Comparison of ENCODE assay signal across 8 cellular contexts in genomic region chr6:3063733-3064700, GRCh38. TPM values are rescaled to one million over a fixed set of nuclear protein-coding genes. Genes with fewer than 3 reads are reported as not detected.
DNase-seq lines count a peak whose midpoint lies in the region; ATAC-seq and TF ChIP-seq lines count a peak whose summit lies in the region.

No MANE protein-coding gene starts in this region.

- DNase-seq in A172 (ENCODE audit: low spot score) (peak; percentile 82), NCI-H2171 (lab: John Stamatoyannopoulos, UW) (peak; percentile 40), cardiac fibroblast (ENCODE audit: low read depth in 2 of 2) (peak; percentile 89 to 97), iris pigment epithelial cell (ENCODE audit: low read depth) (peak; percentile 84)
- DNase-seq in activated CD4-positive, CD25-positive, alpha-beta regulatory T cell (lab: John Stamatoyannopoulos, UW) = peak; percentile 70 to 83 (median 77)
- DNase-seq in stimulated activated CD4-positive, alpha-beta T cell treated with anti-CD3 and anti-CD28 coated beads, Interleukin-12 subunit alpha, Interleukin-12 subunit beta, amount 100 ng/mL, for 24 hours (ENCODE audit: low read depth in 2 of 2) = peak; percentile 79 to 87

- H3K4me3 ChIP-seq in cardiac fibroblast (replicated peaks in 1 of 2; ENCODE audit: low read depth in 2 of 2, low read length in 2 of 2) = peak overlapping the region; percentile 74 to 76

- ATAC-seq in GM18517 (IDR thresholded peaks at IDR 0.05; ENCODE audit: unreplicated experiment) = peak; percentile 60
- ATAC-seq in HG03025 (IDR thresholded peaks at IDR 0.05; ENCODE audit: low FRiP score, unreplicated experiment) = peak; percentile 65

- no peak for TF ChIP-seq CTCF in cardiac fibroblast (IDR thresholded peaks at IDR 0.05; ENCODE audit: low read depth, low read length)

RNA-seq across cellular contexts. Expression of gene RIPK1, which starts 4.3 kb away (rescaled TPM):
- 18.3 TPM in 2 replicates for total RNA-seq in A172 (2014; rRNA removed; shearing (Covaris generic))

RNA-seq across cellular contexts. Expression of gene BPHL, which starts 54.5 kb away (rescaled TPM):
- total RNA-seq in A172 (2014; rRNA removed; shearing (Covaris generic)) = 22.8 and 25.2 TPM in 2 replicates

Comparison
In these comparisons a context has a peak if more than half of its experiments do, and no peak if none do; other contexts are left out.
1. Peak in every context shown above with its lines: DNase-seq, ATAC-seq and H3K4me3 ChIP-seq.
2. DNase-seq: peak in every context shown above with its lines; median percentile 93 in cardiac fibroblast; 84 in iris pigment epithelial cell; 83 in stimulated activated CD4-positive, alpha-beta T cell treated with anti-CD3 and anti-CD28 coated beads, Interleukin-12 subunit alpha, Interleukin-12 subunit beta, amount 100 ng/mL, for 24 hours; 82 in A172; 77 in activated CD4-positive, CD25-positive, alpha-beta regulatory T cell; 40 in NCI-H2171.